In genomic region chr15:51401872-51402517, GRCh38 we compare ENCODE assay signal across 8 cellular contexts.
DNase-seq lines count a peak whose midpoint lies in the region; ATAC-seq, FAIRE-seq and TF ChIP-seq lines count a peak whose summit lies in the region.

No MANE protein-coding gene starts in this region.

- POLR2A ChIA-PET in A673 (lab: Charles Lee; ENCODE audit: low non-redundant PET): no interaction called here
- POLR2A ChIA-PET in CD4-positive, alpha-beta memory T cell (lab: Charles Lee; ENCODE audit: partially characterized antibody): no interaction called here
- POLR2A ChIA-PET in CD8-positive, alpha-beta memory T cell (lab: Charles Lee): no interaction called here

- BruUV-seq in A673 (replicated peaks; lab: Mats Ljungman, UMichigan): no TSS peak

- peak; percentile 86 for TF ChIP-seq CTCF in A673 (conservative IDR thresholded peaks at IDR 0.05; ENCODE audit: low read depth, low read length)
- peak; percentile 80 for TF ChIP-seq CTCF in RWPE2 (IDR thresholded peaks at IDR 0.05; ENCODE audit: poor library complexity, severe bottlenecking)
- TF ChIP-seq CTCF in psoas muscle (IDR thresholded peaks at IDR 0.05): peak; percentile 25

- no peak overlapping the region for H3K27ac Mint-ChIP-seq in CD4-positive, alpha-beta memory T cell
- H3K27ac Mint-ChIP-seq in CD8-positive, alpha-beta memory T cell: no peak overlapping the region

- DNase-seq in A673 (ENCODE audit: low spot score): peak; percentile 56
- DNase-seq in GM12891 (ENCODE audit: insufficient read length, low spot score): peak; percentile 29
- DNase-seq in RWPE2 (ENCODE audit: low spot score): no peak
- DNase-seq in foreskin melanocyte: peak; percentile 8
- DNase-seq in psoas muscle: peak in 1 of 2 donors; percentile 18
- DNase-seq in T1000 (lab: John Stamatoyannopoulos, UW): no peak
- no peak for DNase-seq in CD4-positive, alpha-beta memory T cell
- no peak for DNase-seq in CD8-positive, alpha-beta memory T cell

- peaks cover 0 to 1% (median 0%) of the 10 kb centered on the region in 4 donors for H3K4me1 Mint-ChIP-seq in CD4-positive, alpha-beta memory T cell
- no peaks in the 10 kb centered on the region for H3K4me1 Mint-ChIP-seq in CD8-positive, alpha-beta memory T cell

- FAIRE-seq in GM12891 (lab: Jason Lieb, UNC): no peak

- ATAC-seq in RWPE2 (ENCODE audit: low read depth) (peak; percentile 19; the same call in 1 of the 3 replicates), psoas muscle (no peak)

- no peaks in the 10 kb centered on the region for H3K9me3 ChIP-seq in A673 (ENCODE audit: low read depth, low read length, poor library complexity, severe bottlenecking)
- no peaks in the 10 kb centered on the region for H3K9me3 ChIP-seq in RWPE2 (ENCODE audit: severe bottlenecking)
- H3K9me3 ChIP-seq in psoas muscle: no peaks in the 10 kb centered on the region
- H3K9me3 ChIP-seq in CD4-positive, alpha-beta memory T cell (ENCODE audit: control insufficient read depth in 1 of 2, low read length in 2 of 2): no peaks in the 10 kb centered on the region
- no peaks in the 10 kb centered on the region for H3K9me3 ChIP-seq in CD8-positive, alpha-beta memory T cell (ENCODE audit: low read length)

- intact Hi-C loops in A673 (cut with micrococcal nuclease; ENCODE audit: unreplicated experiment): loop anchor here (5.0 kb wide), 3 partner anchors 120 to 240 kb away; no protein-coding TSS in a partner anchor
- intact Hi-C loops in psoas muscle (cut with DNase I): loop anchor here in 1 of 2 donors (5.0 kb wide), 1 partner anchor 240 kb away; no protein-coding TSS in a partner anchor
- intact Hi-C loops in CD4-positive, alpha-beta memory T cell (cut with micrococcal nuclease): no loop called here

- peaks cover 2 to 8% of the 10 kb centered on the region in 2 donors for H3K27me3 Mint-ChIP-seq in CD4-positive, alpha-beta memory T cell
- H3K27me3 Mint-ChIP-seq in CD8-positive, alpha-beta memory T cell: peaks cover 3 to 18% of the 10 kb centered on the region in 2 donors

- H3K4me3 ChIP-seq in A673 (ENCODE audit: low read depth, low read length, poor library complexity, severe bottlenecking) (no peak overlapping the region), RWPE2 (ENCODE audit: severe bottlenecking) (no peak overlapping the region), psoas muscle (no peak overlapping the region)
- H3K4me3 ChIP-seq in CD4-positive, alpha-beta memory T cell (ENCODE audit: low read length in 2 of 2): no peak overlapping the region
- H3K4me3 ChIP-seq in CD8-positive, alpha-beta memory T cell (ENCODE audit: low read length): no peak overlapping the region

- H3K27me3 ChIP-seq in A673 (replicated peaks; ENCODE audit: insufficient read depth, low read depth, low read length, poor library complexity) (peaks cover 3% of the 10 kb centered on the region), RWPE2 (ENCODE audit: insufficient read depth, poor library complexity, severe bottlenecking) (no peaks in the 10 kb centered on the region), psoas muscle (ENCODE audit: insufficient read depth in 3 of 3, low read length in 2 of 3) (peaks cover 0 to 2% (median 0%) of the 10 kb centered on the region in 3 donors)
- no peaks in the 10 kb centered on the region for H3K27me3 ChIP-seq in CD4-positive, alpha-beta memory T cell (ENCODE audit: insufficient read depth, low read length)
- no peaks in the 10 kb centered on the region for H3K27me3 ChIP-seq in CD8-positive, alpha-beta memory T cell (ENCODE audit: insufficient read depth, low read length, poor library complexity, severe bottlenecking)

- CTCF ChIA-PET in A673 (lab: Charles Lee): interaction anchor here (0.5 to 2.2 kb wide), 10 partner anchors 10 to 334 kb away, joined by 3 to 21 read pairs (median 3); no protein-coding TSS in a partner anchor
- CTCF ChIA-PET in CD4-positive, alpha-beta memory T cell (lab: Charles Lee; ENCODE audit: partially characterized antibody): no interaction called here
- CTCF ChIA-PET in CD8-positive, alpha-beta memory T cell (lab: Charles Lee): interaction anchor here (1.3 kb wide), 1 partner anchor 10 kb away, joined by 3 read pairs; no protein-coding TSS in a partner anchor

- H3K36me3 ChIP-seq in A673 (ENCODE audit: insufficient read depth, low read length, poor library complexity, severe bottlenecking) (no peaks in the 10 kb centered on the region), RWPE2 (ENCODE audit: low read depth) (no peaks in the 10 kb centered on the region), psoas muscle (ENCODE audit: insufficient read depth in 1 of 2, low read depth in 1 of 2) (no peaks in the 10 kb centered on the region)
- no peaks in the 10 kb centered on the region for H3K36me3 ChIP-seq in CD4-positive, alpha-beta memory T cell (ENCODE audit: insufficient read depth, low read length)
- no peaks in the 10 kb centered on the region for H3K36me3 ChIP-seq in CD8-positive, alpha-beta memory T cell (ENCODE audit: insufficient read depth, low read length)

- H3K4me1 ChIP-seq in A673 (ENCODE audit: insufficient read depth, low read length, poor library complexity, severe bottlenecking): no peaks in the 10 kb centered on the region
- H3K4me1 ChIP-seq in RWPE2 (ENCODE audit: insufficient read depth, poor library complexity, severe bottlenecking): no peaks in the 10 kb centered on the region
- no peaks in the 10 kb centered on the region for H3K4me1 ChIP-seq in psoas muscle
- H3K4me1 ChIP-seq in CD4-positive, alpha-beta memory T cell (ENCODE audit: insufficient read depth, low read length): no peaks in the 10 kb centered on the region
- no peaks in the 10 kb centered on the region for H3K4me1 ChIP-seq in CD8-positive, alpha-beta memory T cell (ENCODE audit: insufficient read depth, low read length)

- no peak overlapping the region for H3K4me3 Mint-ChIP-seq in CD4-positive, alpha-beta memory T cell
- no peak overlapping the region for H3K4me3 Mint-ChIP-seq in CD8-positive, alpha-beta memory T cell

- no peak overlapping the region for H3K27ac ChIP-seq in A673 (ENCODE audit: low read depth, low read length, poor library complexity, severe bottlenecking)
- H3K27ac ChIP-seq in RWPE2 (ENCODE audit: poor library complexity, severe bottlenecking): no peak overlapping the region
- no peak overlapping the region for H3K27ac ChIP-seq in psoas muscle
- no peak overlapping the region for H3K27ac ChIP-seq in CD4-positive, alpha-beta memory T cell (ENCODE audit: low read depth, low read length)
- no peak overlapping the region for H3K27ac ChIP-seq in CD8-positive, alpha-beta memory T cell (ENCODE audit: low read depth, low read length)

- H3K36me3 Mint-ChIP-seq in CD4-positive, alpha-beta memory T cell: no peaks in the 10 kb centered on the region
- H3K36me3 Mint-ChIP-seq in CD8-positive, alpha-beta memory T cell: no peaks in the 10 kb centered on the region

- no peak for TF ChIP-seq POLR2A in GM12891 (IDR thresholded peaks at IDR 0.05; ENCODE audit: low read depth, low read length)

- 39 to 55% (median 50%) methylated on average over 12 of the region's 12 CpGs for WGBS in psoas muscle, 3 donors

- no peaks in the 10 kb centered on the region for H3K9me3 Mint-ChIP-seq in CD4-positive, alpha-beta memory T cell
- H3K9me3 Mint-ChIP-seq in CD8-positive, alpha-beta memory T cell: no peaks in the 10 kb centered on the region

TF ChIP-seq in GM12891, 5 proteins besides CTCF, POLR2A, EP300 and RAD21:
- no peak for TF ChIP-seq POU2F2 (IDR thresholded peaks at IDR 0.05; ENCODE audit: low read depth, low read length)
- TF ChIP-seq TAF1 (IDR thresholded peaks at IDR 0.05; ENCODE audit: low read depth, low read length): no peak
- TF ChIP-seq PAX5 (IDR thresholded peaks at IDR 0.05; ENCODE audit: insufficient read depth, low read length, severe bottlenecking): no peak

Comparison
In these comparisons a context has a peak if more than half of its experiments do, and no peak if none do; other contexts are left out.
1. DNase-seq: peak in A673 (single experiment), GM12891 (single experiment) and foreskin melanocyte (single experiment); none in RWPE2 (single experiment), T1000 (single experiment), CD4-positive, alpha-beta memory T cell (0 of 5) and CD8-positive, alpha-beta memory T cell (0 of 5).
2. CTCF ChIP-seq: peak in every context shown above with its lines; median percentile 86 in A673; 80 in RWPE2; 25 in psoas muscle.